ENCODE assay signal across 8 cellular contexts in genomic region chr14:20412876-20413784, GRCh38. TPM values are rescaled to one million over a fixed set of nuclear protein-coding genes. Genes with fewer than 3 reads are reported as not detected.
DNase-seq lines count a peak whose midpoint lies in the region; ATAC-seq and TF ChIP-seq lines count a peak whose summit lies in the region.

TEP1 (minus strand) TSS chr14:20413501; CDS start chr14:20408439, 5,062 bp downstream.

- TF ChIP-seq CTCF in DOHH2 (IDR thresholded peaks at IDR 0.05; ENCODE audit: low read depth, low read length, poor library complexity, severe bottlenecking): no peak
- no peak for TF ChIP-seq CTCF in fibroblast of villous mesenchyme (IDR thresholded peaks at IDR 0.05; ENCODE audit: insufficient read depth, low read depth, low read length)
- TF ChIP-seq CTCF in nephron progenitor cell (IDR thresholded peaks at IDR 0.05): no peak

- peaks cover 19% of the 10 kb centered on the region for H3K79me2 ChIP-seq in DOHH2 (ENCODE audit: control insufficient read depth, low read length)

- H3K36me3 Mint-ChIP-seq in nephron progenitor cell (ENCODE audit: low read depth): peaks cover 2% of the 10 kb centered on the region

- H3K9me3 ChIP-seq in DOHH2 (ENCODE audit: control insufficient read depth, insufficient read depth, low read length) (no peaks in the 10 kb centered on the region), MG63 (no peaks in the 10 kb centered on the region)

- ATAC-seq in stimulated activated naive CD8-positive, alpha-beta T cell treated with anti-CD3 and anti-CD28 coated beads, Interleukin-15, Interleukin-2, amounts not matched to agents 100 U/mL and 50 U/mL, for 24 hours: peak; percentile 82

- H3K27me3 Mint-ChIP-seq in nephron progenitor cell (ENCODE audit: low read depth, poor library complexity): no peaks in the 10 kb centered on the region

- no peaks in the 10 kb centered on the region for H3K9me2 ChIP-seq in DOHH2 (replicated peaks; ENCODE audit: control insufficient read depth, low read length)

- H3K27me3 ChIP-seq in DOHH2 (ENCODE audit: control insufficient read depth, low read length): no peaks in the 10 kb centered on the region
- H3K27me3 ChIP-seq in MG63: no peaks in the 10 kb centered on the region

- H3K4me3 Mint-ChIP-seq in nephron progenitor cell: peak within 1 kb of the TSS; percentile 94

- peaks cover 13% of the 10 kb centered on the region for H3F3A ChIP-seq in DOHH2 (ENCODE audit: control insufficient read depth, insufficient read depth)

- H3K4me3 ChIP-seq in DOHH2 (ENCODE audit: low read length): peak within 1 kb of the TSS; percentile 97
- peak within 1 kb of the TSS; percentile 95 for H3K4me3 ChIP-seq in MG63
- peak within 1 kb of the TSS; percentile 94 for H3K4me3 ChIP-seq in fibroblast of villous mesenchyme (ENCODE audit: low read depth, low read length)

- DNase-seq in H4 (ENCODE audit: low spot score): peak; percentile 76
- DNase-seq in MG63: peak; percentile 84
- peak; percentile 11 for DNase-seq in SIG-M5 (lab: John Stamatoyannopoulos, UW)
- peak; percentile 60 for DNase-seq in activated gamma-delta T cell (lab: John Stamatoyannopoulos, UW)
- DNase-seq in fibroblast of villous mesenchyme (ENCODE audit: low read depth): peak; percentile 85
- peak; percentile 84 for DNase-seq in nephron progenitor cell
- DNase-seq in stimulated activated naive CD8-positive, alpha-beta T cell treated with anti-CD3 and anti-CD28 coated beads, Interleukin-15, Interleukin-2, amounts not matched to agents 100 U/mL and 50 U/mL, for 24 hours: peak; percentile 85

- peaks cover 33% of the 10 kb centered on the region for H3K4me1 ChIP-seq in DOHH2 (ENCODE audit: control insufficient read depth, low read length)

- H3K4me1 Mint-ChIP-seq in nephron progenitor cell: peaks cover 34% of the 10 kb centered on the region

- H3K36me3 ChIP-seq in DOHH2 (ENCODE audit: control insufficient read depth, low read length): peaks cover 6% of the 10 kb centered on the region
- no peaks in the 10 kb centered on the region for H3K36me3 ChIP-seq in MG63

- H4K20me1 ChIP-seq in DOHH2 (ENCODE audit: control insufficient read depth, insufficient read depth, low read depth, low read length): no peaks in the 10 kb centered on the region

- no peaks in the 10 kb centered on the region for H3K9me3 Mint-ChIP-seq in nephron progenitor cell

- H3K4me2 ChIP-seq in DOHH2 (ENCODE audit: low read length): peak within 1 kb of the TSS; percentile 87

- peak within 1 kb of the TSS; percentile 77 for H3K27ac ChIP-seq in DOHH2 (ENCODE audit: low read depth, low read length)

- peak within 1 kb of the TSS; percentile 78 for H3K27ac Mint-ChIP-seq in nephron progenitor cell

RNA-seq across cellular contexts. Expression of gene TEP1, which starts in this region (rescaled TPM):
- total RNA-seq in H4 (2014; rRNA removed; shearing (Covaris generic)): 10.6 and 12.0 TPM in 2 replicates
- 7.4 and 8.8 TPM in 2 replicates for total RNA-seq in MG63 (2014; rRNA removed; shearing (Covaris generic); ENCODE audit: low replicate concordance)
- total RNA-seq in fibroblast of villous mesenchyme: 17.7 and 22.0 TPM in 2 replicates

Comparison
In these comparisons a context has a peak if more than half of its experiments do, and no peak if none do; other contexts are left out.
1. Peak in every context shown above with its lines: DNase-seq, ATAC-seq, H3K4me3 ChIP-seq and H3K27ac ChIP-seq.
2. DNase-seq: peak in every context shown above with its lines; median percentile 85 in fibroblast of villous mesenchyme; 85 in stimulated activated naive CD8-positive, alpha-beta T cell treated with anti-CD3 and anti-CD28 coated beads, Interleukin-15, Interleukin-2, amounts not matched to agents 100 U/mL and 50 U/mL, for 24 hours; 84 in MG63; 84 in nephron progenitor cell; 76 in H4; 60 in activated gamma-delta T cell; 11 in SIG-M5.